16 cellular contexts compared by ENCODE assay signal in the genomic region with DNA sequence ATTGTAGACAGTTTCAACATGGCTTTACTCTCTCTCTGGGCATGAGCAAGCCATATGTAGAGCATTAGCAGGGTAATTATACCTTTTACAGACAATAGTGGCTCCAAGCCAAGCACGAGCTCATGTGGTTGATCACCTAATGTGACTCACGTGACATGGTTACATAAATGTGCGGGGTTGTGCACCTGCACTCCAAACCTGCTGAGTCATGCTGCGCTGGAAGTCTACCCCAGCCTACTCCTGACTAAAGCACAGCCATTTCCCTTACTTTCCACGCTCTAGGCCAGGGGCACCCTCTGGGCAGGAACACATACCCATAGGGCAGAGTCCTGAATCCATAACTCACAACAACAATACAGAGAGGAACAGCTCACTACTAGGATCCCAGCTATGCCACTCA.
DNase-seq lines count a peak whose midpoint lies in the region; FAIRE-seq and TF ChIP-seq lines count a peak whose summit lies in the region.
"Had no signal": no experiment of that assay in that cellular context is flagged by ENCODE, and none has a peak within 500 bp of the region (broad histone marks: within the 10 kb centered on the region; RNA-seq: fewer than 3 reads in every experiment).

No MANE protein-coding gene starts in this region.

- no peak overlapping the region for H3K27ac Mint-ChIP-seq in MCF 10A (ENCODE audit: low read depth, unreplicated experiment)
- H3K27ac Mint-ChIP-seq: activated T-helper 1 cell treated with anti-CD3 and anti-CD28 coated beads, Interleukin-12 subunit alpha, Interleukin-12 subunit beta, Interleukin-2, Interleukin-4 antibody, amounts not matched to agents 30 ng/mL and 10 ng/mL and 1 ng/mL, durations not matched to agents 14 hours and 24 hours and 36 hours had no signal

- no peaks in the 10 kb centered on the region for H3K27me3 ChIP-seq in breast epithelium
- H3K27me3 ChIP-seq in endothelial cell of umbilical vein (ENCODE audit: control insufficient read depth in 2 of 2, insufficient read depth in 2 of 2, low read length in 2 of 2) = no peaks in the 10 kb centered on the region
- H3K27me3 ChIP-seq: gastroesophageal sphincter, upper lobe of left lung had no signal

- intact Hi-C loops in MCF 10A (cut with micrococcal nuclease) = no loop called here
- intact Hi-C loops in breast epithelium (cut with DNase I; ENCODE audit: low total_unique reads) = no loop called here
- intact Hi-C loops in endothelial cell of umbilical vein (cut with micrococcal nuclease) = no loop called here
- intact Hi-C loops in cardiac septum (cut with DNase I) = no loop called here

- no peaks in the 10 kb centered on the region for H3K9me3 Mint-ChIP-seq in MCF 10A (ENCODE audit: unreplicated experiment)

- TF ChIP-seq CTCF in MCF 10A (IDR thresholded peaks at IDR 0.05; ENCODE audit: unreplicated experiment) (no peak), breast epithelium (IDR thresholded peaks at IDR 0.05) (no peak), endothelial cell of umbilical vein (IDR thresholded peaks at IDR 0.05; ENCODE audit: extremely low read depth in 1 of 2, insufficient read depth in 1 of 2, low read depth in 1 of 2, low read length in 2 of 2) (no peak)

- BruUV-seq in MCF 10A (replicated peaks; lab: Mats Ljungman, UMichigan) (no TSS peak), endothelial cell of umbilical vein (replicated peaks; lab: Mats Ljungman, UMichigan) (no TSS peak)

- H3K4me1 ChIP-seq in breast epithelium = no peaks in the 10 kb centered on the region
- H3K4me1 ChIP-seq in endothelial cell of umbilical vein (ENCODE audit: control insufficient read depth, extremely low read depth, insufficient read depth, low read length) = no peaks in the 10 kb centered on the region
- H3K4me1 ChIP-seq: gastroesophageal sphincter, upper lobe of left lung had no signal

- DNase-seq in MCF 10A (ENCODE audit: unreplicated experiment) (peak; percentile 74), breast epithelium (ENCODE audit: low spot score in 2 of 2) (no peak), NCI-H226 (peak; percentile 20), endothelial cell of umbilical vein (ENCODE audit: low read depth, low spot score) (peak; percentile 55), urothelium cell line (ENCODE audit: low spot score) (peak; percentile 25), cardiac septum (ENCODE audit: low spot score) (no peak), GOT3 (lab: John Stamatoyannopoulos, UW) (no peak), occipital lobe (lab: John Stamatoyannopoulos, UW) (no peak)
- DNase-seq: activated CD4-positive, alpha-beta T cell treated with anti-CD3 and anti-CD28 coated beads, Interleukin-2, amount 50 U/mL, for 4 hours; effector CD4-positive, alpha-beta T cell; islet precursor cell; NCI-H2227 treated with DMSO at 0.1 percent for 48 hours; stimulated activated CD4-positive, alpha-beta T cell treated with anti-CD3 and anti-CD28 coated beads, Interleukin-2, amount 100 ng/mL, for 24 hours; upper lobe of left lung had no signal

- dilution Hi-C loops in endothelial cell of umbilical vein (cut with MboI; ENCODE audit: extremely low pct_ligation_motif_present, low sequenced_read_pairs) = no loop called here

- peaks cover 8 to 24% of the 10 kb centered on the region in 2 donors for H3K9me3 ChIP-seq in breast epithelium
- H3K9me3 ChIP-seq in endothelial cell of umbilical vein (replicated peaks; ENCODE audit: control insufficient read depth, insufficient read depth, low read length) = no peaks in the 10 kb centered on the region
- H3K9me3 ChIP-seq: gastroesophageal sphincter had no signal

- H3K36me3 Mint-ChIP-seq in MCF 10A (ENCODE audit: insufficient read depth, unreplicated experiment) = peaks cover 5% of the 10 kb centered on the region

- no peak overlapping the region for H3K27ac ChIP-seq in breast epithelium
- no peak overlapping the region for H3K27ac ChIP-seq in endothelial cell of umbilical vein (ENCODE audit: insufficient read depth, low read depth, low read length)
- H3K27ac ChIP-seq: gastroesophageal sphincter, upper lobe of left lung had no signal

- no peaks in the 10 kb centered on the region for H3K4me1 Mint-ChIP-seq in MCF 10A (ENCODE audit: insufficient read depth, unreplicated experiment)

- H3K27me3 Mint-ChIP-seq in MCF 10A (ENCODE audit: insufficient read depth, unreplicated experiment) = no peaks in the 10 kb centered on the region

- POLR2A ChIA-PET in MCF 10A (lab: Yijun Ruan, JAX) = no interaction called here
- POLR2A ChIA-PET in endothelial cell of umbilical vein (lab: Charles Lee) = no interaction called here

- TF ChIP-seq POLR2A in breast epithelium (IDR thresholded peaks at IDR 0.05) (no peak), endothelial cell of umbilical vein (IDR thresholded peaks at IDR 0.05; ENCODE audit: low read depth, low read length) (no peak)

- H3K9ac ChIP-seq in endothelial cell of umbilical vein (replicated peaks; ENCODE audit: extremely low read depth, insufficient read depth, low read length) = no peak overlapping the region

- no peak overlapping the region for H3K4me2 ChIP-seq in endothelial cell of umbilical vein (ENCODE audit: insufficient read depth, low read length)

- no peaks in the 10 kb centered on the region for H3K79me2 ChIP-seq in endothelial cell of umbilical vein (ENCODE audit: control insufficient read depth, insufficient read depth, low read length)

- H3K4me3 Mint-ChIP-seq in MCF 10A (ENCODE audit: unreplicated experiment) = no peak overlapping the region
- H3K4me3 Mint-ChIP-seq: activated T-helper 1 cell treated with anti-CD3 and anti-CD28 coated beads, Interleukin-12 subunit alpha, Interleukin-12 subunit beta, Interleukin-2, Interleukin-4 antibody, amounts not matched to agents 30 ng/mL and 10 ng/mL and 1 ng/mL, durations not matched to agents 14 hours and 24 hours and 36 hours had no signal

- H3K36me3 ChIP-seq in breast epithelium (no peaks in the 10 kb centered on the region), endothelial cell of umbilical vein (ENCODE audit: control insufficient read depth in 2 of 2, extremely low read depth in 1 of 2, insufficient read depth in 2 of 2, low read length in 2 of 2) (no peaks in the 10 kb centered on the region)
- H3K36me3 ChIP-seq: upper lobe of left lung had no signal

- CTCF ChIA-PET in MCF 10A (lab: Yijun Ruan, JAX) = interaction anchor here (0.5 kb wide), 1 partner anchor 1934 kb away, joined by 3 read pairs; no protein-coding TSS in a partner anchor
- CTCF ChIA-PET in endothelial cell of umbilical vein (lab: Charles Lee) = no interaction called here

- no peaks in the 10 kb centered on the region for H4K20me1 ChIP-seq in endothelial cell of umbilical vein (replicated peaks; ENCODE audit: control insufficient read depth, extremely low read depth, insufficient read depth, low read length)

- H2AFZ ChIP-seq in endothelial cell of umbilical vein (ENCODE audit: low read depth, low read length) = no peak overlapping the region

- no peak overlapping the region for H3K4me3 ChIP-seq in breast epithelium
- no peak overlapping the region for H3K4me3 ChIP-seq in endothelial cell of umbilical vein (replicated peaks in 1 of 3; ENCODE audit: insufficient read depth in 1 of 3, low read depth in 1 of 3, low read length in 3 of 3)
- H3K4me3 ChIP-seq: gastroesophageal sphincter, upper lobe of left lung had no signal

- no peaks in the 10 kb centered on the region for H3K9me1 ChIP-seq in endothelial cell of umbilical vein (replicated peaks; ENCODE audit: control insufficient read depth, extremely low read depth, insufficient read depth, low read length)

- no peak for FAIRE-seq in endothelial cell of umbilical vein (lab: Jason Lieb, UNC)
- FAIRE-seq in urothelium cell line (lab: Jason Lieb, UNC) = no peak

TF ChIP-seq in endothelial cell of umbilical vein, 7 proteins besides CTCF, POLR2A, EP300 and RAD21:
- no peak for TF ChIP-seq EZH2 (IDR thresholded peaks at IDR 0.05; ENCODE audit: borderline replicate concordance, low read depth, low read length, severe bottlenecking)
- TF ChIP-seq GATA2 (IDR thresholded peaks at IDR 0.05; ENCODE audit: insufficient read depth, insufficient read length, low read depth, low read length) = no peak
- no peak for TF ChIP-seq MYC (IDR thresholded peaks at IDR 0.05; ENCODE audit: low read depth, low read length)
- TF ChIP-seq, protein P1, sequence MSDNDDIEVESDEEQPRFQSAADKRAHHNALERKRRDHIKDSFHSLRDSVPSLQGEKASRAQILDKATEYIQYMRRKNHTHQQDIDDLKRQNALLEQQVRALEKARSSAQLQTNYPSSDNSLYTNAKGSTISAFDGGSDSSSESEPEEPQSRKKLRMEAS (IDR thresholded peaks at IDR 0.05; ENCODE audit: insufficient read depth, insufficient read length) = no peak
- TF ChIP-seq JUN (IDR thresholded peaks at IDR 0.05; ENCODE audit: borderline replicate concordance, insufficient read depth, insufficient read length, low read depth) = no peak
- TF ChIP-seq POLR2AphosphoS5 (IDR thresholded peaks at IDR 0.05; ENCODE audit: insufficient read depth, low read depth, low read length) = no peak
- TF ChIP-seq FOS (IDR thresholded peaks at IDR 0.05; ENCODE audit: borderline replicate concordance, insufficient read depth, low read length) = no peak

Comparison
In these comparisons a context has a peak if more than half of its experiments do, and no peak if none do; other contexts are left out.
1. DNase-seq: peak in MCF 10A (single experiment), NCI-H226 (single experiment), endothelial cell of umbilical vein (single experiment) and urothelium cell line (single experiment); none in breast epithelium (0 of 2), cardiac septum (single experiment), GOT3 (single experiment) and occipital lobe (single experiment).